Comparison of ENCODE assay signal across 17 cellular contexts in the genomic region with DNA sequence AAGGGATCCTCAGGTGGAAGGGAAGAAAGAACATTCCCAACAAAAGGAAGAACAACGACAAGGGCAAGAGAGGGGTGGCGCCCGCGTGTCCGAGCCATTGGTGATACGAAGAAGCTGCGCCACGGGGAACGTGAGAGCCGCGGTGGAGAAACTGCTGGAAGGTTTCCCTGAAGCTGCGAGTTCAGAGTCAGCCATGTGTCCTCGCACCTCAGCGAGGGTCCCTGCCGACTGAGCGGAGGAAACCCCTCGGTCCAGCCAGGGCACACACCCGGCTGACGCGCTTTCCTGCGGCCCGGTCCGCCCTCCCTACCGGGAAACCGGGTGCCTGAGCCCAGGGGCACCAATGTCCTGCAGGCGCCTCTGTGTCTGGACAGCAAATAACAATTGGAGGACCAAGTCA.
"Had no signal": no experiment of that assay in that cellular context is flagged by ENCODE, and none has a peak within 500 bp of the region (broad histone marks: within the 10 kb centered on the region; RNA-seq: fewer than 3 reads in every experiment).

No MANE protein-coding gene starts in this region.

- H3K9me3 Mint-ChIP-seq: activated naive CD8-positive, alpha-beta T cell treated with anti-CD3 and anti-CD28 coated beads, Interleukin-2, amount 50 U/mL, for 24 hours; dendritic cell treated with granulocyte-macrophage colony-stimulating factor and Interleukin-4, amounts not matched to agents 40 ng/mL and 50 ng/mL, for 4 days; immature natural killer cell had no signal

- H3K4me3 ChIP-seq: ascending aorta, breast epithelium, gastrocnemius medialis, heart left ventricle, tibial nerve, uterus had no signal

- H3K9me3 ChIP-seq: ascending aorta, breast epithelium, gastrocnemius medialis, heart left ventricle, neutrophil, tibial nerve, uterus had no signal

- H3K27me3 Mint-ChIP-seq: activated naive CD8-positive, alpha-beta T cell treated with anti-CD3 and anti-CD28 coated beads, Interleukin-2, amount 50 U/mL, for 24 hours; dendritic cell treated with granulocyte-macrophage colony-stimulating factor and Interleukin-4, amounts not matched to agents 40 ng/mL and 50 ng/mL, for 4 days had no signal

- H3K4me3 Mint-ChIP-seq: activated naive CD8-positive, alpha-beta T cell treated with anti-CD3 and anti-CD28 coated beads, Interleukin-2, amount 50 U/mL, for 24 hours; dendritic cell treated with granulocyte-macrophage colony-stimulating factor and Interleukin-4, amounts not matched to agents 40 ng/mL and 50 ng/mL, for 4 days; immature natural killer cell had no signal

- H3K27me3 ChIP-seq: ascending aorta, breast epithelium, gastrocnemius medialis, heart left ventricle, neutrophil, tibial nerve, uterus had no signal

- H3K27ac ChIP-seq: ascending aorta, heart left ventricle, tibial nerve, uterus had no signal

- H3K36me3 ChIP-seq: breast epithelium, gastrocnemius medialis, uterus had no signal

- DNase-seq: activated CD4-positive, alpha-beta T cell treated with anti-CD3 and anti-CD28 coated beads, Interleukin-2, amount 50 U/mL, for 48 hours; activated CD4-positive, CD25-positive, alpha-beta regulatory T cell treated with anti-CD3 and anti-CD28 coated beads, Interleukin-2, amount 50 U/mL, for 72 hours; activated gamma-delta T cell treated with Interleukin-2 at 50 U/mL for 16 hours; activated naive CD8-positive, alpha-beta T cell treated with anti-CD3 and anti-CD28 coated beads, Interleukin-2, amount 50 U/mL, for 24 hours; activated T-cell treated with anti-CD3 and anti-CD28 coated beads, Interleukin-2, amount 50 U/mL, for 48 hours; cerebellar nuclear complex; gastrocnemius medialis; heart left ventricle; immature natural killer cell; stimulated activated CD4-positive, alpha-beta T cell treated with anti-CD3 and anti-CD28 coated beads, Interleukin-12 subunit alpha, Interleukin-12 subunit beta, amount 100 ng/mL, for 4 hours; stimulated activated CD4-positive, alpha-beta T cell treated with anti-CD3 and anti-CD28 coated beads, Interleukin-2, amount 100 ng/mL, for 24 hours; uterus had no signal

- ATAC-seq: activated naive CD8-positive, alpha-beta T cell treated with anti-CD3 and anti-CD28 coated beads, Interleukin-2, amount 50 U/mL, for 24 hours; gastrocnemius medialis; heart left ventricle had no signal

- H3K27ac Mint-ChIP-seq: activated naive CD8-positive, alpha-beta T cell treated with anti-CD3 and anti-CD28 coated beads, Interleukin-2, amount 50 U/mL, for 24 hours; dendritic cell treated with granulocyte-macrophage colony-stimulating factor and Interleukin-4, amounts not matched to agents 40 ng/mL and 50 ng/mL, for 4 days had no signal
